In genomic region chr10:112827091-112827490, GRCh38 we compare ENCODE assay signal across 29 cellular contexts.
"Had no signal": no experiment of that assay in that cellular context is flagged by ENCODE, and none has a peak within 500 bp of the region (broad histone marks: within the 10 kb centered on the region; RNA-seq: fewer than 3 reads in every experiment).

No MANE protein-coding gene starts in this region.

- FAIRE-seq: small intestine, urothelium cell line had no signal

- H3K27ac Mint-ChIP-seq: natural killer cell treated with Interleukin-12 subunit alpha and Interleukin-12 subunit beta and Interleukin-15 and Interleukin-18, amount 100 ng/mL, for 72 hours; nephron progenitor cell; progenitor cell of endocrine pancreas; stimulated activated effector memory CD8-positive, alpha-beta T cell treated with anti-CD3 and anti-CD28 coated beads, Interleukin-12 subunit alpha, Interleukin-12 subunit beta, amount 100 ng/mL, for 72 hours; stimulated activated naive B cell treated with anti-CD40 and anti-IgM and Interleukin-4, amounts not matched to agents 10 μg/mL and 1 μg/mL and 100 μg/mL, for 72 hours; stimulated activated naive CD8-positive, alpha-beta T cell treated with anti-CD3 and anti-CD28 coated beads, Interleukin-15, Interleukin-2, amounts not matched to agents 100 ng/mL and 50 ng/mL, for 24 hours had no signal

- H3K27me3 ChIP-seq: ovary, right lobe of liver, sigmoid colon, stomach, thyroid gland, tibial nerve, upper lobe of left lung, vagina had no signal

- DNase-seq: nephron progenitor cell; occipital lobe; ovary; posterior cingulate gyrus; psoas muscle; right cardiac atrium; right lobe of liver; sigmoid colon; small intestine; stimulated activated CD4-positive, alpha-beta T cell treated with anti-CD3 and anti-CD28 coated beads, Interleukin-15, amount 100 ng/mL, for 24 hours; stimulated activated CD4-positive, alpha-beta T cell treated with anti-CD3 and anti-CD28 coated beads, Interleukin-2, amount 100 ng/mL, for 24 hours; stimulated activated CD4-positive, alpha-beta T cell treated with anti-CD3 and anti-CD28 coated beads, Interleukin-2, amount 100 ng/mL, for 48 hours; stimulated activated CD4-positive, alpha-beta T cell treated with anti-CD3 and anti-CD28 coated beads, Interleukin-4, amount 100 ng/mL, for 24 hours; stimulated activated naive B cell treated with anti-CD40 and anti-IgM and Interleukin-4, amounts not matched to agents 10 μg/mL and 1 μg/mL and 100 μg/mL, for 72 hours; stimulated activated naive CD4-positive, alpha-beta T cell treated with Interleukin-2 at 50 U/mL for 16 hours; stomach; thyroid gland; trophoblast cell; upper lobe of left lung had no signal

- H3K36me3 ChIP-seq: ovary, right lobe of liver, sigmoid colon, stomach, thoracic aorta, thyroid gland, tibial nerve, upper lobe of left lung, vagina had no signal

- H3K9me3 ChIP-seq: ovary, psoas muscle, right lobe of liver, sigmoid colon, stomach, thoracic aorta, thyroid gland, tibial nerve, upper lobe of left lung, vagina had no signal

- H3K9me3 Mint-ChIP-seq: natural killer cell treated with Interleukin-12 subunit alpha and Interleukin-12 subunit beta and Interleukin-15 and Interleukin-18, amount 100 ng/mL, for 72 hours; nephron progenitor cell; neural crest cell; stimulated activated effector memory CD8-positive, alpha-beta T cell treated with anti-CD3 and anti-CD28 coated beads, Interleukin-12 subunit alpha, Interleukin-12 subunit beta, amount 100 ng/mL, for 72 hours; stimulated activated naive B cell treated with anti-CD40 and anti-IgM and Interleukin-4, amounts not matched to agents 10 μg/mL and 1 μg/mL and 100 μg/mL, for 72 hours; stimulated activated naive CD8-positive, alpha-beta T cell treated with anti-CD3 and anti-CD28 coated beads, Interleukin-15, Interleukin-2, amounts not matched to agents 100 ng/mL and 50 ng/mL, for 24 hours had no signal

- H3K27ac ChIP-seq: ovary, parathyroid adenoma, psoas muscle, sigmoid colon, stomach, thoracic aorta, thyroid gland, tibial nerve, upper lobe of left lung, vagina had no signal

- H3K4me1 Mint-ChIP-seq: stimulated activated effector memory CD8-positive, alpha-beta T cell treated with anti-CD3 and anti-CD28 coated beads, Interleukin-12 subunit alpha, Interleukin-12 subunit beta, amount 100 ng/mL, for 72 hours; stimulated activated naive B cell treated with anti-CD40 and anti-IgM and Interleukin-4, amounts not matched to agents 10 μg/mL and 1 μg/mL and 100 μg/mL, for 72 hours had no signal

- H3K36me3 Mint-ChIP-seq: natural killer cell treated with Interleukin-12 subunit alpha and Interleukin-12 subunit beta and Interleukin-15 and Interleukin-18, amount 100 ng/mL, for 72 hours; stimulated activated effector memory CD8-positive, alpha-beta T cell treated with anti-CD3 and anti-CD28 coated beads, Interleukin-12 subunit alpha, Interleukin-12 subunit beta, amount 100 ng/mL, for 72 hours had no signal

- H3K4me3 Mint-ChIP-seq: natural killer cell treated with Interleukin-12 subunit alpha and Interleukin-12 subunit beta and Interleukin-15 and Interleukin-18, amount 100 ng/mL, for 72 hours; nephron progenitor cell; neural crest cell; stimulated activated effector memory CD8-positive, alpha-beta T cell treated with anti-CD3 and anti-CD28 coated beads, Interleukin-12 subunit alpha, Interleukin-12 subunit beta, amount 100 ng/mL, for 72 hours; stimulated activated naive B cell treated with anti-CD40 and anti-IgM and Interleukin-4, amounts not matched to agents 10 μg/mL and 1 μg/mL and 100 μg/mL, for 72 hours; stimulated activated naive CD8-positive, alpha-beta T cell treated with anti-CD3 and anti-CD28 coated beads, Interleukin-15, Interleukin-2, amounts not matched to agents 100 ng/mL and 50 ng/mL, for 24 hours had no signal

- H3K9ac ChIP-seq: parathyroid adenoma had no signal

- H3K4me1 ChIP-seq: psoas muscle, thyroid gland, tibial nerve, upper lobe of left lung, vagina had no signal

- H3K4me3 ChIP-seq: ovary, psoas muscle, right lobe of liver, sigmoid colon, stomach, thoracic aorta, thyroid gland, tibial nerve, upper lobe of left lung, vagina had no signal

- H3K27me3 Mint-ChIP-seq: natural killer cell treated with Interleukin-12 subunit alpha and Interleukin-12 subunit beta and Interleukin-15 and Interleukin-18, amount 100 ng/mL, for 72 hours; progenitor cell of endocrine pancreas; stimulated activated naive B cell treated with anti-CD40 and anti-IgM and Interleukin-4, amounts not matched to agents 10 μg/mL and 1 μg/mL and 100 μg/mL, for 72 hours; stimulated activated naive CD8-positive, alpha-beta T cell treated with anti-CD3 and anti-CD28 coated beads, Interleukin-15, Interleukin-2, amounts not matched to agents 100 ng/mL and 50 ng/mL, for 24 hours had no signal
